In the genomic region with DNA sequence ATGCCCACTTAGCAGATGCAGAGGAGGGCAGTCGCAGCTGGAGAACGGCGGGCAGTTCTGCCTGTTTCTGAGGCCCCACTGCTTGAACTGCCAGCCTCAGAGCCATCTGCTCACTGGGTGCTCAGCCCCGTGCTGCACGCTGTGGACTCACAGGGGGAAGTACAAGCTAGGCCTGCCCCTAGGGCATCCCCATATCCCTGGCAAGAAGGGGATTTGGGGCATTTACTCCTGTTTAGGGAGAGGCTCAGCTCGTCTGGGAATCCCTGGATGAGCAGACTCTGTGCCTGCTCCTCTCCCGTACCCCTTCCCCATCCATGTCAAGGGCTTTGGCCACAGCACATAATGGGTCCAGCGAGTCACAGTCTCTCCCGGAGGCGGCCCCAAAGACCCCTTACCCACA, we compare ENCODE assay signal across 22 cellular contexts.
"Had no signal": no experiment of that assay in that cellular context is flagged by ENCODE, and none has a peak within 500 bp of the region (broad histone marks: within the 10 kb centered on the region; RNA-seq: fewer than 3 reads in every experiment).

No MANE protein-coding gene starts in this region.

- H3K4me2 ChIP-seq: smooth muscle cell had no signal

- H3K27ac ChIP-seq: cardiac muscle cell, stomach had no signal

- H3K9me3 ChIP-seq: sigmoid colon, stomach, testis had no signal

- DNase-seq: activated CD4-positive, alpha-beta T cell treated with anti-CD3 and anti-CD28 coated beads, Interleukin-2, amount 50 U/mL, for 4 hours; activated CD8-positive, alpha-beta memory T cell treated with anti-CD3 and anti-CD28 coated beads for 24 hours; activated CD8-positive, alpha-beta memory T cell treated with anti-CD3 and anti-CD28 coated beads, Interleukin-2, amount 50 U/mL, for 4 hours; activated naive CD4-positive, alpha-beta T cell treated with anti-CD3 and anti-CD28 coated beads for 36 hours; activated T-cell treated with anti-CD3 and anti-CD28 coated beads, Interleukin-2, amount 50 U/mL, for 4 hours; dermis blood vessel endothelial cell; effector CD8-positive, alpha-beta T cell; erythroblast; foreskin melanocyte; immature natural killer cell; kidney glomerular epithelial cell; sigmoid colon; stimulated activated CD4-positive, alpha-beta T cell treated with anti-CD3 and anti-CD28 coated beads, Interleukin-15, amount 100 ng/mL, for 24 hours; stomach; T-helper 1 cell; T-helper 9 cell had no signal

- H3K9me3 Mint-ChIP-seq: activated naive CD4-positive, alpha-beta T cell treated with anti-CD3 and anti-CD28 coated beads for 36 hours; activated T-cell treated with anti-CD3 and anti-CD28 coated beads, Interleukin-2, amount 50 U/mL, for 4 hours; natural killer cell treated with Interleukin-12 subunit alpha and Interleukin-12 subunit beta and Interleukin-15 and Interleukin-18, amount 100 ng/mL, for 72 hours; stimulated activated memory B cell treated with anti-CD40 and anti-IgM and Interleukin-4, amounts not matched to agents 10 μg/mL and 1 μg/mL and 100 μg/mL, for 72 hours; type B pancreatic cell had no signal

- H3K4me3 ChIP-seq: cardiac muscle cell, sigmoid colon, smooth muscle cell, stomach, testis had no signal

- H3K36me3 ChIP-seq: cardiac muscle cell, sigmoid colon, stomach had no signal

- H3K27ac Mint-ChIP-seq: activated naive CD4-positive, alpha-beta T cell treated with anti-CD3 and anti-CD28 coated beads for 36 hours; immature natural killer cell; natural killer cell treated with Interleukin-12 subunit alpha and Interleukin-12 subunit beta and Interleukin-15 and Interleukin-18, amount 100 ng/mL, for 72 hours; stimulated activated memory B cell treated with anti-CD40 and anti-IgM and Interleukin-4, amounts not matched to agents 10 μg/mL and 1 μg/mL and 100 μg/mL, for 72 hours; type B pancreatic cell had no signal

- H3K4me3 Mint-ChIP-seq: activated naive CD4-positive, alpha-beta T cell treated with anti-CD3 and anti-CD28 coated beads for 36 hours; activated T-cell treated with anti-CD3 and anti-CD28 coated beads, Interleukin-2, amount 50 U/mL, for 4 hours; immature natural killer cell; natural killer cell treated with Interleukin-12 subunit alpha and Interleukin-12 subunit beta and Interleukin-15 and Interleukin-18, amount 100 ng/mL, for 72 hours; stimulated activated memory B cell treated with anti-CD40 and anti-IgM and Interleukin-4, amounts not matched to agents 10 μg/mL and 1 μg/mL and 100 μg/mL, for 72 hours had no signal

- H3K27me3 ChIP-seq: cardiac muscle cell, sigmoid colon, stomach, testis had no signal

- H3K36me3 Mint-ChIP-seq: natural killer cell treated with Interleukin-12 subunit alpha and Interleukin-12 subunit beta and Interleukin-15 and Interleukin-18, amount 100 ng/mL, for 72 hours; stimulated activated memory B cell treated with anti-CD40 and anti-IgM and Interleukin-4, amounts not matched to agents 10 μg/mL and 1 μg/mL and 100 μg/mL, for 72 hours; type B pancreatic cell had no signal
